7 cellular contexts compared by ENCODE assay signal in genomic region chr20:22672191-22672590, GRCh38.
"Had no signal": no experiment of that assay in that cellular context is flagged by ENCODE, and none has a peak within 500 bp of the region (broad histone marks: within the 10 kb centered on the region; RNA-seq: fewer than 3 reads in every experiment).

No MANE protein-coding gene starts in this region.

- H3K27ac ChIP-seq: HL-60, KMS-11 had no signal

- FAIRE-seq: HTR-8/SVneo had no signal

- H3K4me1 Mint-ChIP-seq: IgD-negative memory B cell had no signal

- H3K4me3 Mint-ChIP-seq: IgD-negative memory B cell had no signal

- DNase-seq: Karpas-422, KBM-7, KG1 had no signal

- H3K9ac ChIP-seq: KMS-11 had no signal

- H3K27ac Mint-ChIP-seq: IgD-negative memory B cell had no signal

- H3K4me2 ChIP-seq: KMS-11 had no signal
